1 cellular context compared by ENCODE assay signal in the genomic region with DNA sequence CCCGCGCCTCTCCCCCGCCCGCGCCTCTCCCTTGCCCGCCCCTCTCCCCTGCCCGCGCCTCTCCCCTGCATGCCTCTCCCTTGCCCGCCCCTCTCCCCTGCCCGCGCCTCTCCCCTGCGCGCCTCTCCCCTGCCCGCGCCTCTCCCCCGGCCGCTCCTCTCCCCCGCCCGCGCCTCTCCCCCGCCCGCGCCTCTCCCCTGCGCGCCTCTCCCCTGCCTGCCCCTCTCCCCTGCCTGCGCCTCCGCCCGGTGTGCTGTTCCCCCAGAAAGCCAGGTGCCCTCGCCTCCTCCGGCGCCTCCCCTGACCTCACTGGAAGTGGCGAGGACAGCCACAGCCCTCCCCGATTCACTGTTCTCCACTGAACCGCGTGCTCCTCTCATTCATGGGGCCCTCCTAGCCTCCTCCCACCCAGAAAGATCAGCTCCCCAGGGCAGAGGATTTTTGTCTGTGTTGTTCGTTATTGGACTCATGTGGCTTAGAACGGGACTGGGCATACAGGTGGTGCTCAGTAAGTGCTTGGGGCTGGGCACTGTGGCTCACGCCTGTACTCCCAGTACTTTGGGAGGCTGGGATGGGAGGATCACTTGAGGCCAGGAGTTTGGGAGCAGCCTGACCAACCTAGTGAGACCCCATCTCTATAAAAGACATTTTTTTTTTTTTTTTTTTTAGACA.
TF ChIP-seq lines count a peak whose summit lies in the region.

No MANE protein-coding gene starts in this region.

TF ChIP-seq in SK-N-SH treated with all-trans-retinoic acid at 6 μM for 48 hours, 23 proteins besides CTCF, POLR2A, EP300 and RAD21 (continued from another document):
- TF ChIP-seq, protein P1, sequence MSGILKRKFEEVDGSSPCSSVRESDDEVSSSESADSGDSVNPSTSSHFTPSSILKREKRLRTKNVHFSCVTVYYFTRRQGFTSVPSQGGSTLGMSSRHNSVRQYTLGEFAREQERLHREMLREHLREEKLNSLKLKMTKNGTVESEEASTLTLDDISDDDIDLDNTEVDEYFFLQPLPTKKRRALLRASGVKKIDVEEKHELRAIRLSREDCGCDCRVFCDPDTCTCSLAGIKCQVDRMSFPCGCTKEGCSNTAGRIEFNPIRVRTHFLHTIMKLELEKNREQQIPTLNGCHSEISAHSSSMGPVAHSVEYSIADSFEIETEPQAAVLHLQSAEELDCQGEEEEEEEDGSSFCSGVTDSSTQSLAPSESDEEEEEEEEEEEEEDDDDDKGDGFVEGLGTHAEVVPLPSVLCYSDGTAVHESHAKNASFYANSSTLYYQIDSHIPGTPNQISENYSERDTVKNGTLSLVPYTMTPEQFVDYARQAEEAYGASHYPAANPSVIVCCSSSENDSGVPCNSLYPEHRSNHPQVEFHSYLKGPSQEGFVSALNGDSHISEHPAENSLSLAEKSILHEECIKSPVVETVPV (CRISPR knock-in tag; IDR thresholded peaks at IDR 0.05) = no peak
- TF ChIP-seq TOX (CRISPR knock-in tag; IDR thresholded peaks at IDR 0.05; ENCODE audit: borderline replicate concordance) (no peak), ZFP3 (CRISPR knock-in tag; IDR thresholded peaks at IDR 0.05) (no peak), ISL1 (CRISPR knock-in tag; IDR thresholded peaks at IDR 0.05) (no peak), ARNTL (CRISPR knock-in tag; IDR thresholded peaks at IDR 0.05; ENCODE audit: borderline replicate concordance, low read depth) (no peak), GLIS3 (CRISPR knock-in tag; IDR thresholded peaks at IDR 0.05) (no peak), BACH2 (CRISPR knock-in tag; IDR thresholded peaks at IDR 0.05; ENCODE audit: borderline replicate concordance) (no peak)
- TF ChIP-seq, protein P2, sequence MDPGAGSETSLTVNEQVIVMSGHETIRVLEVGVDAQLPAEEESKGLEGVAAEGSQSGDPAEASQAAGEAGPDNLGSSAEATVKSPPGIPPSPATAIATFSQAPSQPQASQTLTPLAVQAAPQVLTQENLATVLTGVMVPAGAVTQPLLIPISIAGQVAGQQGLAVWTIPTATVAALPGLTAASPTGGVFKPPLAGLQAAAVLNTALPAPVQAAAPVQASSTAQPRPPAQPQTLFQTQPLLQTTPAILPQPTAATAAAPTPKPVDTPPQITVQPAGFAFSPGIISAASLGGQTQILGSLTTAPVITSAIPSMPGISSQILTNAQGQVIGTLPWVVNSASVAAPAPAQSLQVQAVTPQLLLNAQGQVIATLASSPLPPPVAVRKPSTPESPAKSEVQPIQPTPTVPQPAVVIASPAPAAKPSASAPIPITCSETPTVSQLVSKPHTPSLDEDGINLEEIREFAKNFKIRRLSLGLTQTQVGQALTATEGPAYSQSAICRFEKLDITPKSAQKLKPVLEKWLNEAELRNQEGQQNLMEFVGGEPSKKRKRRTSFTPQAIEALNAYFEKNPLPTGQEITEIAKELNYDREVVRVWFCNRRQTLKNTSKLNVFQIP (CRISPR knock-in tag; IDR thresholded peaks at IDR 0.05; ENCODE audit: borderline replicate concordance, low read depth) = no peak
